ENCODE assay signal across 13 cellular contexts in genomic region chr12:80988986-80989385, GRCh38.
"Had no signal": no experiment of that assay in that cellular context is flagged by ENCODE, and none has a peak within 500 bp of the region (broad histone marks: within the 10 kb centered on the region; RNA-seq: fewer than 3 reads in every experiment).

No MANE protein-coding gene starts in this region.

- H3K4me1 ChIP-seq: thyroid gland, uterus had no signal

- FAIRE-seq: bronchial epithelial cell, endothelial cell of umbilical vein had no signal

- H3K9me3 ChIP-seq: thyroid gland, uterus had no signal

- H3K36me3 Mint-ChIP-seq: activated naive CD4-positive, alpha-beta T cell treated with anti-CD3 and anti-CD28 coated beads, Interleukin-2, amount 50 U/mL, for 24 hours; natural killer cell treated with Interleukin-12 subunit alpha and Interleukin-12 subunit beta and Interleukin-15 and Interleukin-18, amount 100 ng/mL, for 72 hours; T-cell; WTC11 had no signal

- H3K4me3 ChIP-seq: SK-N-MC, thyroid gland, uterus had no signal

- H3K4me1 Mint-ChIP-seq: activated CD4-positive, alpha-beta T cell treated with anti-CD3 and anti-CD28 coated beads, Interleukin-2, amount 10 ng/mL, durations not matched to agents 24 days and 14 days; activated naive CD4-positive, alpha-beta T cell treated with anti-CD3 and anti-CD28 coated beads, Interleukin-2, amount 50 U/mL, for 24 hours; T-cell had no signal

- H3K27ac ChIP-seq: SK-N-MC, thyroid gland, uterus had no signal

- H3K27me3 Mint-ChIP-seq: activated CD4-positive, alpha-beta T cell treated with anti-CD3 and anti-CD28 coated beads, Interleukin-2, amount 10 ng/mL, durations not matched to agents 24 days and 14 days; activated naive CD4-positive, alpha-beta T cell treated with anti-CD3 and anti-CD28 coated beads, Interleukin-2, amount 50 U/mL, for 24 hours; natural killer cell treated with Interleukin-12 subunit alpha and Interleukin-12 subunit beta and Interleukin-15 and Interleukin-18, amount 100 ng/mL, for 72 hours; T-cell had no signal

- H3K36me3 ChIP-seq: thyroid gland, uterus had no signal

- H3K9me3 Mint-ChIP-seq: WTC11 had no signal

- H3K27me3 ChIP-seq: thyroid gland, uterus had no signal

- H3K27ac Mint-ChIP-seq: activated CD4-positive, alpha-beta T cell treated with anti-CD3 and anti-CD28 coated beads, Interleukin-2, amount 10 ng/mL, durations not matched to agents 24 days and 14 days; activated naive CD4-positive, alpha-beta T cell treated with anti-CD3 and anti-CD28 coated beads, Interleukin-2, amount 50 U/mL, for 24 hours; natural killer cell treated with Interleukin-12 subunit alpha and Interleukin-12 subunit beta and Interleukin-15 and Interleukin-18, amount 100 ng/mL, for 72 hours; T-cell; WTC11 had no signal

- DNase-seq: activated CD4-positive, alpha-beta T cell treated with anti-CD3 and anti-CD28 coated beads, Interleukin-2, amount 10 ng/mL, durations not matched to agents 24 days and 14 days; activated CD8-positive, alpha-beta memory T cell treated with anti-CD3 and anti-CD28 coated beads for 24 hours; amniotic stem cell; glutamatergic neuron; thyroid gland; uterus had no signal

- H3K4me3 Mint-ChIP-seq: activated CD4-positive, alpha-beta T cell treated with anti-CD3 and anti-CD28 coated beads, Interleukin-2, amount 10 ng/mL, durations not matched to agents 24 days and 14 days; activated naive CD4-positive, alpha-beta T cell treated with anti-CD3 and anti-CD28 coated beads, Interleukin-2, amount 50 U/mL, for 24 hours; natural killer cell treated with Interleukin-12 subunit alpha and Interleukin-12 subunit beta and Interleukin-15 and Interleukin-18, amount 100 ng/mL, for 72 hours; T-cell; WTC11 had no signal
